ENCODE assay signal across 8 cellular contexts in the genomic region with DNA sequence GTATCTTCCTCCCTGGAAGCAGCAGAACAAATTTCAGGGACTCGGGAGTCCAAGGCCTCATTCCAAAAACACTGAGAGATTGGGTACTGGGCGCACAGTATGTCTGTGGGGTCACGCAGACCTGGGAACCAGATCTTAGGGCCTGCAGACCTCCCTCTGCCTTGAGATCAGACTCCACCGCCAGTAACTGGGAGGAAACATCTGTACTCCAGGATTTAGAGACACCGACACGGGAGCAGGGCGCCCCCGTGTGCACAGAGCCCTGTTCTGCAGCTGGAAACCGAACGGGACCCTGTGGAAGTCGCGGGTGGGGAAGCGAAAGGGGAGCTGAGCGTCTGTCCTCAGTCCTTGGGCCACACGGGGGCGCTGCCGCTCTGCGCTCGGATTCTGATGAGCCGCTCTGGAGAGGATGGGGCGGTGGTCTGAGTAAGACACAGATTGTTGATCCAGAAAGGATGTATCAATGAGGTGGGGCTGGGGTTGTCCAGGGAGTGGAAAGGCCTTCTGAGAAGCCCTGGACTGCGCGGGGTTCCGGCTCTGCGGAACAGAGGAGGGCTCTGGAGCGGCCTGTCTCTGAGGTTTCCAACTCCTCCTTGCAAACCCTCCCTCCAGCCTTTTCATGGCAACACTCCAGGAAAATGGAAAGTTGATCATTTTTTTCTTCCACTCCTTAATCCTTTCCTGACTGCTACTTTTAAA. TPM values are rescaled to one million over a fixed set of nuclear protein-coding genes. Genes with fewer than 3 reads are reported as not detected.
DNase-seq lines count a peak whose midpoint lies in the region; ATAC-seq, FAIRE-seq and TF ChIP-seq lines count a peak whose summit lies in the region.
"Not testable (repeated sequence)": the region's sequence is repeated elsewhere in the genome, so short reads cannot be mapped to it uniquely, and the experiment has no call there.

No MANE protein-coding gene starts in this region.

- peak; percentile 71 for ATAC-seq in HG03354 (IDR thresholded peaks at IDR 0.05; ENCODE audit: poor library complexity, severe bottlenecking, unreplicated experiment)

- DNase-seq in D721Med (ENCODE audit: insufficient read length, low spot score) (peak; percentile 80), NCI-H524 (lab: John Stamatoyannopoulos, UW) (peak; percentile 80 to 89), amniotic stem cell (lab: John Stamatoyannopoulos, UW) (peak; percentile 46), head of caudate nucleus (peak; percentile 53 to 91 (median 83)), occipital lobe (lab: John Stamatoyannopoulos, UW) (peak; percentile 44)
- peak; percentile 61 to 68 for DNase-seq in stimulated activated CD8-positive, alpha-beta memory T cell treated with anti-CD3 and anti-CD28 coated beads, Interleukin-7, amount 100 ng/mL, for 48 hours (ENCODE audit: extremely low read depth in 1 of 2, low read depth in 1 of 2)

- intact Hi-C loops in head of caudate nucleus (cut with DNase I) = not testable (repeated sequence)

- not testable (repeated sequence) for FAIRE-seq in D721Med (lab: Jason Lieb, UNC)

- not testable (repeated sequence) for H3K27ac ChIP-seq in VCaP

- peak; percentile 78 for TF ChIP-seq CTCF in D721Med (IDR thresholded peaks at IDR 0.05; ENCODE audit: insufficient read depth, missing control alignments)
- TF ChIP-seq CTCF in VCaP (conservative IDR thresholded peaks at IDR 0.05) = peak; percentile 92

RNA-seq across cellular contexts. Expression of a gene that starts 35.7 kb away (rescaled TPM):
- total RNA-seq in occipital lobe = 29.8 TPM
